In the genomic region with DNA sequence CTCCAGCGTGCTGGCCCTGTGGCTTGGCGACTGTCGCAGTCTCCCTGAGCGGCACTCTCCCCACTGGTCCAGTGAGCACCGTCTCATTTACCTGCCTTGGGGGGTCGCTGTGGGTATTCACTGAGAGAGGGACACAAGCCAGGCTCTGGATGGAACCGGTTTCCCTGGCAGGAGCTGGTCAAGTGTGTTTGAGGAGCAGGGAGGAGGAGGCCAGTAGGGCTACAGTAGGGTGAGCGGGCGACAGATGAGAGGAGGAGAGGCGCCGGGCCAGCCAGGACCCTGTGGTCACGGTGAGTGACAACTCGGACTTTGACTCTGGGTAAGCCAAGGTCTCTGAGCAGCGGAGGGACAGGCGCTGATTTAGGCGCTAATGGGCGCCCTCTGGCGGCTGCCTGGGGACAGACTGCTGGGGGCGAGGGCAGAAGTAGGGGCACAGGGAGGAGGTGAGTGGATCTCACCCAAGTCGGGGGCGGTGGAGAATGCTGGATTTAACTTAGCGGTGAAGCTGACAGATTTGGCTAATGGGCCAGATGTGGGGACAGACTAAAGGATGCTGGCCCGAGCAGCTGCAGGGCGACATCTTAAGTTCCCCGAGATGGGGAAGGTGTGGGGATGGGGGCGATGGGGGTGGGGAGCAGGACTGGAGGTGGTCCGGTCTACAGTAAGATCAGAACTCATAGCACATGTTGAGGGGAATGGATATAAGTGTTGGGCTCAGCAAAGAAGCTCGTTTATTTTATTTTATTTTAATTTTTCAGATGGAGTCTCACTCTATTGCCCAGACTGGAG, we compare ENCODE assay signal across 1 cellular context.
TF ChIP-seq lines count a peak whose summit lies in the region.

No MANE protein-coding gene starts in this region.

TF ChIP-seq in K562, 482 proteins besides CTCF, POLR2A, EP300 and RAD21 (continues in another document):
- TF ChIP-seq IRF2 (CRISPR knock-in tag; IDR thresholded peaks at IDR 0.05) (no peak), VEZF1 (CRISPR knock-in tag; IDR thresholded peaks at IDR 0.05) (peak; percentile 59), SMARCC2 (IDR thresholded peaks at IDR 0.05; ENCODE audit: low read depth) (no peak; the same call in 1 of the 2 replicates), NBN (IDR thresholded peaks at IDR 0.05; ENCODE audit: low read depth) (peak; percentile 83), POLR2G (IDR thresholded peaks at IDR 0.05; ENCODE audit: low read depth, low read length) (0 out of 2 replicates have a peak, but pooled peaks have one; percentile 61), ARHGAP35 (IDR thresholded peaks at IDR 0.05; ENCODE audit: partially characterized antibody) (no peak), EP400 (IDR thresholded peaks at IDR 0.05) (peak; percentile 59; the same call in 1 of the 2 replicates), SMARCA4 (IDR thresholded peaks at IDR 0.05) (peak; percentile 56; the same call in 1 of the 2 replicates), E2F3 (CRISPR knock-in tag; IDR thresholded peaks at IDR 0.05) (no peak), SP2 (IDR thresholded peaks at IDR 0.05; ENCODE audit: extremely low read depth, low read depth, low read length, poor library complexity, severe bottlenecking) (no peak), HDAC1 (IDR thresholded peaks at IDR 0.05) (peak in 1 of 2 experiments; percentile 58; a peak in 1 of 4 replicates), MIER1 (IDR thresholded peaks at IDR 0.05; ENCODE audit: low read depth) (no peak), CREB5 (CRISPR knock-in tag; IDR thresholded peaks at IDR 0.05) (no peak), TSC22D4 (tag; IDR thresholded peaks at IDR 0.05) (no peak), MGA (IDR thresholded peaks at IDR 0.05) (no peak), PYGO2 (tag; IDR thresholded peaks at IDR 0.05) (no peak), TRIM28 (IDR thresholded peaks at IDR 0.05) (peak; percentile 67), MBD2 (IDR thresholded peaks at IDR 0.05; ENCODE audit: borderline replicate concordance, low read depth) (0 out of 2 replicates have a peak, but pooled peaks have one; percentile 36), HDAC2 (IDR thresholded peaks at IDR 0.05) (peak; percentile 79), ZNF79 (CRISPR knock-in tag; IDR thresholded peaks at IDR 0.05; ENCODE audit: low read depth) (no peak), ZBTB8A (IDR thresholded peaks at IDR 0.05; ENCODE audit: partially characterized antibody) (no peak), RB1 (IDR thresholded peaks at IDR 0.05; ENCODE audit: low read depth) (peak; percentile 65), MED1 (CRISPR knock-in tag; IDR thresholded peaks at IDR 0.05; ENCODE audit: borderline replicate concordance) (no peak), ATF1 (CRISPR knock-in tag; IDR thresholded peaks at IDR 0.05) (no peak), ATF1 (tag; IDR thresholded peaks at IDR 0.05) (peak; percentile 16; the same call in 1 of the 2 replicates), NONO (IDR thresholded peaks at IDR 0.05; ENCODE audit: low read depth in 2 of 2, low read length in 1 of 2) (0 out of 4 replicates have a peak, but pooled peaks of 1 of the 2 experiments have one; percentile 11), MTA3 (IDR thresholded peaks at IDR 0.05; ENCODE audit: borderline replicate concordance) (peak; percentile 81; the same call in 1 of the 2 replicates), EGR1 (conservative IDR thresholded peaks at IDR 0.05) (peak; percentile 46; the same call in 1 of the 2 replicates), HLTF (IDR thresholded peaks at IDR 0.05) (peak; percentile 78; the same call in 1 of the 2 replicates), CXXC5 (CRISPR knock-in tag; IDR thresholded peaks at IDR 0.05) (peak; percentile 41; the same call in 1 of the 2 replicates), L3MBTL2 (IDR thresholded peaks at IDR 0.05) (peak; percentile 46)
- TF ChIP-seq, protein P1, sequence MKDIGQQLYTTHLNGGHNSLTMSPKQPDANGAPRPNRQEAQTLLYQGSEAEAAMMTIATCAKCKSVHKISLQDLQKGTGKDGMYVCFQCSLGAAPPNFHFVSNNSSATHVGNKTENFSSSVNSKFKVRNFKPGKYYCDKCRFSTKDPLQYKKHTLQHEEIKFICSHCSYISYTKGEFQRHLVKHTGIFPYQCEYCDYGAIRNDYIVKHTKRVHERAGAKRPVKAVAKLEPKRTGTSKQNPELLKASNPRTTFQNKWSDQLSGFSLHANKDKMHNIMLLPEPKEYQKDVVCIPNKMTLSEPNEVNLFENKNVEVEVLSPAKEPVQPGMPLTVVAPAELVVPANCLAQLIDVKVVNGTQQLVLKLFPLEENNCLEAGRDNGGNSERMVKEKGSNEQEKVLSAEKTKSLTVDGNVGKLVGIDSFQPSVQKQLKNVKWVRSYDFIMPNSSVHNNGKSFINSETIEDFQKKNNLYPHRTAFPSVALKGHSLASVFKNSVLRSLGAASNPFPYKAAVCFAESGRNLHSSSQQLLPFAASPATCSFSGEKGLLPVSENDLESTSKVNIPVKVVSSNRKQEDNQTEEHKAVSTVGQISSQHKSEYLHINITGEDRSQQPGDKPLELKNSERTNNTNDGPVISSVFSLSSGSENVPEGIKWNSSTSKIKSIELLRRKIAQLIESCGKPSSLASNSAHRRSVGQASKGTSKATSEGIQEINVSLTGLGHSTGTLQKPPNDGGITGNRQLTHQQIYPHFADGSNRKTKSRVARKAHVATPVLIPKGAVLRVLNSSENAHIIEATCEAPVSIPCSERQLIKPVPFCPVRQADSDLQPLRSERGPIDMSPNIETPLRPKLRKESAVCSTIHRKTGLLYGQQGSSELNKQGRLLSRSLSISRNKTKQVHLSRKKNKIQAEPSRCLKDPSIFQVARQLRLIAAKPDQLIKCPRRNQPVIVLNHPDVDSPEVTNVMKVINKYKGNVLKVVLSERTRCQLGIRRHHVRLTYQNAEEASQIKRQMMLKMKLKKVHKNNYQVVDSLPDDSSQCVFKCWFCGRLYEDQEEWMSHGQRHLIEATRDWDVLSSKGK (CRISPR knock-in tag; IDR thresholded peaks at IDR 0.05): no peak
- TF ChIP-seq, protein P2, sequence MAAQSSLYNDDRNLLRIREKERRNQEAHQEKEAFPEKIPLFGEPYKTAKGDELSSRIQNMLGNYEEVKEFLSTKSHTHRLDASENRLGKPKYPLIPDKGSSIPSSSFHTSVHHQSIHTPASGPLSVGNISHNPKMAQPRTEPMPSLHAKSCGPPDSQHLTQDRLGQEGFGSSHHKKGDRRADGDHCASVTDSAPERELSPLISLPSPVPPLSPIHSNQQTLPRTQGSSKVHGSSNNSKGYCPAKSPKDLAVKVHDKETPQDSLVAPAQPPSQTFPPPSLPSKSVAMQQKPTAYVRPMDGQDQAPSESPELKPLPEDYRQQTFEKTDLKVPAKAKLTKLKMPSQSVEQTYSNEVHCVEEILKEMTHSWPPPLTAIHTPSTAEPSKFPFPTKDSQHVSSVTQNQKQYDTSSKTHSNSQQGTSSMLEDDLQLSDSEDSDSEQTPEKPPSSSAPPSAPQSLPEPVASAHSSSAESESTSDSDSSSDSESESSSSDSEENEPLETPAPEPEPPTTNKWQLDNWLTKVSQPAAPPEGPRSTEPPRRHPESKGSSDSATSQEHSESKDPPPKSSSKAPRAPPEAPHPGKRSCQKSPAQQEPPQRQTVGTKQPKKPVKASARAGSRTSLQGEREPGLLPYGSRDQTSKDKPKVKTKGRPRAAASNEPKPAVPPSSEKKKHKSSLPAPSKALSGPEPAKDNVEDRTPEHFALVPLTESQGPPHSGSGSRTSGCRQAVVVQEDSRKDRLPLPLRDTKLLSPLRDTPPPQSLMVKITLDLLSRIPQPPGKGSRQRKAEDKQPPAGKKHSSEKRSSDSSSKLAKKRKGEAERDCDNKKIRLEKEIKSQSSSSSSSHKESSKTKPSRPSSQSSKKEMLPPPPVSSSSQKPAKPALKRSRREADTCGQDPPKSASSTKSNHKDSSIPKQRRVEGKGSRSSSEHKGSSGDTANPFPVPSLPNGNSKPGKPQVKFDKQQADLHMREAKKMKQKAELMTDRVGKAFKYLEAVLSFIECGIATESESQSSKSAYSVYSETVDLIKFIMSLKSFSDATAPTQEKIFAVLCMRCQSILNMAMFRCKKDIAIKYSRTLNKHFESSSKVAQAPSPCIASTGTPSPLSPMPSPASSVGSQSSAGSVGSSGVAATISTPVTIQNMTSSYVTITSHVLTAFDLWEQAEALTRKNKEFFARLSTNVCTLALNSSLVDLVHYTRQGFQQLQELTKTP (IDR thresholded peaks at IDR 0.05; ENCODE audit: low read depth in 1 of 2, partially characterized antibody in 2 of 2): peak; percentile 36 to 52
